ENCODE assay signal across 1 cellular context in genomic region chr6:109453594-109454482, GRCh38.
TF ChIP-seq lines count a peak whose summit lies in the region.

No MANE protein-coding gene starts in this region.

TF ChIP-seq in HCT116, 20 proteins besides CTCF, POLR2A, EP300 and RAD21:
- TF ChIP-seq ZNF274 (IDR thresholded peaks at IDR 0.05; ENCODE audit: low read depth, low read length): no peak
- no peak for TF ChIP-seq REST (IDR thresholded peaks at IDR 0.05; ENCODE audit: low read depth)
- no peak for TF ChIP-seq ZBTB33 (IDR thresholded peaks at IDR 0.05; ENCODE audit: extremely low read depth, insufficient replicate concordance, low read length)
- no peak for TF ChIP-seq YY1 (IDR thresholded peaks at IDR 0.05; ENCODE audit: extremely low read depth, insufficient replicate concordance, low read depth, low read length)
- no peak for TF ChIP-seq CBX3 (IDR thresholded peaks at IDR 0.05; ENCODE audit: low read depth)
- TF ChIP-seq MAX (IDR thresholded peaks at IDR 0.05): no peak
